21 cellular contexts compared by ENCODE assay signal in genomic region chr1:69203166-69203565, GRCh38.
"Had no signal": no experiment of that assay in that cellular context is flagged by ENCODE, and none has a peak within 500 bp of the region (broad histone marks: within the 10 kb centered on the region; RNA-seq: fewer than 3 reads in every experiment).

No MANE protein-coding gene starts in this region.

- ATAC-seq: effector memory CD8-positive, alpha-beta T cell; esophagus mucosa; foreskin keratinocyte; gastrocnemius medialis; gastroesophageal sphincter; heart left ventricle; heart right ventricle had no signal

- DNase-seq: colonic mucosa; cortex of kidney; dermis blood vessel endothelial cell; dorsolateral prefrontal cortex; effector CD4-positive, alpha-beta T cell; effector CD8-positive, alpha-beta T cell; effector memory CD4-positive, alpha-beta T cell; effector memory CD8-positive, alpha-beta T cell; endodermal cell; erythroblast; esophagus squamous epithelium; foreskin fibroblast; foreskin keratinocyte; foreskin melanocyte; gastrocnemius medialis; glutamatergic neuron; head of caudate nucleus; heart left ventricle; heart right ventricle had no signal
